ENCODE assay signal across 12 cellular contexts in genomic region chr6:148969679-148970078, GRCh38.
DNase-seq lines count a peak whose midpoint lies in the region; ATAC-seq and TF ChIP-seq lines count a peak whose summit lies in the region.
"Had no signal": no experiment of that assay in that cellular context is flagged by ENCODE, and none has a peak within 500 bp of the region (broad histone marks: within the 10 kb centered on the region; RNA-seq: fewer than 3 reads in every experiment).

No MANE protein-coding gene starts in this region.

- H3K4me3 ChIP-seq in astrocyte of the spinal cord (ENCODE audit: low read depth, low read length), result no peak overlapping the region

- no peak overlapping the region for H3K4me3 Mint-ChIP-seq in activated T-cell treated with anti-CD3 and anti-CD28 coated beads, Interleukin-2, amount 50 U/mL, for 72 hours

- in situ Hi-C loops in astrocyte of the spinal cord (cut with HindIII; ENCODE audit: low sequenced_read_pairs), result no loop called here

- H3K27ac Mint-ChIP-seq in activated T-cell treated with anti-CD3 and anti-CD28 coated beads, Interleukin-2, amount 50 U/mL, for 72 hours, result no peak overlapping the region

- H3K27me3 Mint-ChIP-seq in activated T-cell treated with anti-CD3 and anti-CD28 coated beads, Interleukin-2, amount 50 U/mL, for 72 hours (ENCODE audit: low read depth), result peaks cover 39% of the 10 kb centered on the region

- ATAC-seq in GM18502 (IDR thresholded peaks at IDR 0.05; ENCODE audit: poor library complexity, unreplicated experiment), result no peak
- no peak for ATAC-seq in activated T-cell treated with anti-CD3 and anti-CD28 coated beads, Interleukin-2, amount 50 U/mL, for 72 hours (replicated peaks in 1 of 2)
- ATAC-seq: foreskin keratinocyte had no signal

- H3K36me3 Mint-ChIP-seq in activated T-cell treated with anti-CD3 and anti-CD28 coated beads, Interleukin-2, amount 50 U/mL, for 72 hours (ENCODE audit: insufficient read depth in 2 of 2), result no peaks in the 10 kb centered on the region

- TF ChIP-seq CTCF in AG09319 (IDR thresholded peaks at IDR 0.05; ENCODE audit: low read depth, low read length), result no peak
- TF ChIP-seq CTCF in astrocyte of the spinal cord (IDR thresholded peaks at IDR 0.05; ENCODE audit: low read depth, low read length), result no peak

- no peaks in the 10 kb centered on the region for H3K4me1 Mint-ChIP-seq in activated T-cell treated with anti-CD3 and anti-CD28 coated beads, Interleukin-2, amount 50 U/mL, for 72 hours (ENCODE audit: low read depth)

- H3K9me3 Mint-ChIP-seq in activated T-cell treated with anti-CD3 and anti-CD28 coated beads, Interleukin-2, amount 50 U/mL, for 72 hours, result no peaks in the 10 kb centered on the region

- peak; percentile 94 for DNase-seq in AG09319 (ENCODE audit: extremely low read depth, low read depth)
- DNase-seq in NCI-H146 (lab: John Stamatoyannopoulos, UW), result peak; percentile 98
- DNase-seq in astrocyte of the spinal cord (ENCODE audit: low read depth, low spot score), result peak; percentile 95
- peak; percentile 71 for DNase-seq in iris pigment epithelial cell (ENCODE audit: low read depth)
- no peak for DNase-seq in activated T-cell treated with anti-CD3 and anti-CD28 coated beads, Interleukin-2, amount 50 U/mL, for 72 hours
- DNase-seq in GM19240 (ENCODE audit: insufficient read length, low spot score), result no peak
- DNase-seq in hepatic stellate cell (ENCODE audit: low spot score), result no peak
- DNase-seq: foreskin keratinocyte; NCI-H524; stimulated activated CD4-positive, alpha-beta T cell treated with anti-CD3 and anti-CD28 coated beads, Interleukin-15, amount 100 ng/mL, for 24 hours; stimulated activated naive CD4-positive, alpha-beta T cell treated with Interleukin-2 at 50 U/mL for 16 hours had no signal

Comparison
In these comparisons a context has a peak if more than half of its experiments do, and no peak if none do; other contexts are left out.
1. DNase-seq: peak in AG09319 (single experiment), NCI-H146 (single experiment), astrocyte of the spinal cord (single experiment) and iris pigment epithelial cell (single experiment); none in activated T-cell treated with anti-CD3 and anti-CD28 coated beads, Interleukin-2, amount 50 U/mL, for 72 hours (0 of 2), GM19240 (single experiment) and hepatic stellate cell (single experiment).